ENCODE assay signal across 23 cellular contexts in genomic region chr4:147461161-147461560, GRCh38. TPM values are rescaled to one million over a fixed set of nuclear protein-coding genes. Genes with fewer than 3 reads are reported as not detected.
"Had no signal": no experiment of that assay in that cellular context is flagged by ENCODE, and none has a peak within 500 bp of the region (broad histone marks: within the 10 kb centered on the region; RNA-seq: fewer than 3 reads in every experiment).

No MANE protein-coding gene starts in this region.

- H3K4me3 Mint-ChIP-seq: activated CD8-positive, alpha-beta T cell treated with anti-CD3 and anti-CD28 coated beads, Interleukin-2, amount 10 ng/mL, durations not matched to agents 7 days and 5 days; activated naive CD8-positive, alpha-beta T cell; activated T-helper 17 cell treated with anti-CD3 and anti-CD28 coated beads, Interleukin-2, amount 50 U/mL, for 72 hours; memory B cell; natural killer cell treated with Interleukin-12 subunit alpha and Interleukin-12 subunit beta and Interleukin-15 and Interleukin-18, amount 100 ng/mL, for 72 hours; stimulated activated naive B cell treated with anti-CD40 and anti-IgM and Interleukin-4, amounts not matched to agents 10 μg/mL and 1 μg/mL and 100 μg/mL, for 72 hours; T-helper 2 cell treated with Interferon-gamma antibody and Interleukin-4, amounts not matched to agents 5 μg/mL and 100 μg/mL, for 36 hours; type B pancreatic cell had no signal

- H3K4me1 Mint-ChIP-seq: activated T-helper 17 cell treated with anti-CD3 and anti-CD28 coated beads, Interleukin-2, amount 50 U/mL, for 72 hours; memory B cell; stimulated activated naive B cell treated with anti-CD40 and anti-IgM and Interleukin-4, amounts not matched to agents 10 μg/mL and 1 μg/mL and 100 μg/mL, for 72 hours had no signal

- H3K27me3 ChIP-seq: adrenal gland, cardiac muscle cell, hepatocyte, sigmoid colon, vagina had no signal

- DNase-seq: activated CD4-positive, alpha-beta T cell treated with anti-CD3 and anti-CD28 coated beads for 1 hour; activated CD4-positive, alpha-beta T cell treated with anti-CD3 and anti-CD28 coated beads, Interleukin-2, amount 50 U/mL, for 1 hour; activated CD8-positive, alpha-beta T cell treated with anti-CD3 and anti-CD28 coated beads, Interleukin-2, amount 10 ng/mL, durations not matched to agents 7 days and 5 days; adrenal gland; cortex of kidney; erythroblast; foreskin melanocyte; left ventricle myocardium superior; retina; sigmoid colon; stimulated activated CD4-positive, alpha-beta T cell treated with anti-CD3 and anti-CD28 coated beads, Interleukin-15, amount 100 ng/mL, for 24 hours; stimulated activated naive B cell treated with anti-CD40 and anti-IgM and Interleukin-4, amounts not matched to agents 10 μg/mL and 1 μg/mL and 100 μg/mL, for 72 hours; WERI-Rb-1 had no signal

- H3K27ac ChIP-seq: adrenal gland, cardiac muscle cell, hepatocyte, sigmoid colon, vagina, WERI-Rb-1 had no signal

- H3K36me3 Mint-ChIP-seq: activated naive CD8-positive, alpha-beta T cell; memory B cell; natural killer cell treated with Interleukin-12 subunit alpha and Interleukin-12 subunit beta and Interleukin-15 and Interleukin-18, amount 100 ng/mL, for 72 hours; stimulated activated naive B cell treated with anti-CD40 and anti-IgM and Interleukin-4, amounts not matched to agents 10 μg/mL and 1 μg/mL and 100 μg/mL, for 72 hours; type B pancreatic cell had no signal

- H3K4me1 ChIP-seq: adrenal gland, sigmoid colon, vagina had no signal

- ATAC-seq: activated CD8-positive, alpha-beta T cell treated with anti-CD3 and anti-CD28 coated beads, Interleukin-2, amount 10 ng/mL, durations not matched to agents 7 days and 5 days; activated T-helper 17 cell treated with anti-CD3 and anti-CD28 coated beads, Interleukin-2, amount 50 U/mL, for 72 hours; left ventricle myocardium superior; natural killer cell treated with Interleukin-12 subunit alpha and Interleukin-12 subunit beta and Interleukin-15 and Interleukin-18, amount 100 ng/mL, for 72 hours; stimulated activated naive B cell treated with anti-CD40 and anti-IgM and Interleukin-4, amounts not matched to agents 10 μg/mL and 1 μg/mL and 100 μg/mL, for 72 hours had no signal

- H3K27ac Mint-ChIP-seq: activated CD8-positive, alpha-beta T cell treated with anti-CD3 and anti-CD28 coated beads, Interleukin-2, amount 10 ng/mL, durations not matched to agents 7 days and 5 days; activated naive CD8-positive, alpha-beta T cell; activated T-helper 17 cell treated with anti-CD3 and anti-CD28 coated beads, Interleukin-2, amount 50 U/mL, for 72 hours; memory B cell; natural killer cell treated with Interleukin-12 subunit alpha and Interleukin-12 subunit beta and Interleukin-15 and Interleukin-18, amount 100 ng/mL, for 72 hours; progenitor cell of endocrine pancreas; stimulated activated naive B cell treated with anti-CD40 and anti-IgM and Interleukin-4, amounts not matched to agents 10 μg/mL and 1 μg/mL and 100 μg/mL, for 72 hours; T-helper 2 cell treated with Interferon-gamma antibody and Interleukin-4, amounts not matched to agents 5 μg/mL and 100 μg/mL, for 36 hours; type B pancreatic cell had no signal

- H3K9me3 Mint-ChIP-seq: T-helper 2 cell treated with Interferon-gamma antibody and Interleukin-4, amounts not matched to agents 5 μg/mL and 100 μg/mL, for 36 hours had no signal

- H3K27me3 Mint-ChIP-seq: activated T-helper 17 cell treated with anti-CD3 and anti-CD28 coated beads, Interleukin-2, amount 50 U/mL, for 72 hours; memory B cell; natural killer cell treated with Interleukin-12 subunit alpha and Interleukin-12 subunit beta and Interleukin-15 and Interleukin-18, amount 100 ng/mL, for 72 hours; progenitor cell of endocrine pancreas; stimulated activated naive B cell treated with anti-CD40 and anti-IgM and Interleukin-4, amounts not matched to agents 10 μg/mL and 1 μg/mL and 100 μg/mL, for 72 hours; type B pancreatic cell had no signal

RNA-seq across cellular contexts. Expression of gene EDNRA, which starts 19.7 kb away (rescaled TPM):
- total RNA-seq: activated CD8-positive, alpha-beta T cell treated with anti-CD3 and anti-CD28 coated beads, Interleukin-2, amount 10 ng/mL, durations not matched to agents 7 days and 5 days; activated T-helper 17 cell treated with anti-CD3 and anti-CD28 coated beads, Interleukin-2, amount 50 U/mL, for 72 hours; natural killer cell treated with Interleukin-12 subunit alpha and Interleukin-12 subunit beta and Interleukin-15 and Interleukin-18, amount 100 ng/mL, for 72 hours had no signal
